Comparison of ENCODE assay signal across 8 cellular contexts in genomic region chr7:66920769-66921395, GRCh38. TPM values are rescaled to one million over a fixed set of nuclear protein-coding genes. Genes with fewer than 3 reads are reported as not detected.
DNase-seq lines count a peak whose midpoint lies in the region; ATAC-seq and TF ChIP-seq lines count a peak whose summit lies in the region.

TSS of gene TMEM248 (plus strand) at chr7:66921225. CDS start at chr7:66941866, 20,641 bp downstream.

- peak within 1 kb of the TSS; percentile 72 for H3K4me2 ChIP-seq in trophoblast cell (ENCODE audit: low read length)

- H3K4me1 ChIP-seq in cardiac muscle cell (ENCODE audit: low read depth), result peaks cover 10% of the 10 kb centered on the region
- peaks cover 5 to 8% of the 10 kb centered on the region in 2 experiments for H3K4me1 ChIP-seq in trophoblast cell (ENCODE audit: control insufficient read depth in 1 of 2, insufficient read depth in 2 of 2, low read length in 2 of 2)
- peaks cover 0 to 56% (median 22%) of the 10 kb centered on the region in 4 donors for H3K4me1 ChIP-seq in tibial nerve

- H3K36me3 ChIP-seq in cardiac muscle cell, result no peaks in the 10 kb centered on the region
- H3K36me3 ChIP-seq in trophoblast cell (ENCODE audit: control insufficient read depth in 1 of 2, insufficient read depth in 2 of 2, low read length in 2 of 2), result peaks cover 4 to 6% of the 10 kb centered on the region in 2 experiments
- H3K36me3 ChIP-seq in tibial nerve, result no peaks in the 10 kb centered on the region

- peak within 1 kb of the TSS; percentile 98 for H3K14ac ChIP-seq in trophoblast cell (ENCODE audit: low read length)

- H3K27me3 ChIP-seq in cardiac muscle cell (no peaks in the 10 kb centered on the region), trophoblast cell (ENCODE audit: insufficient read depth, low read length) (no peaks in the 10 kb centered on the region), tibial nerve (no peaks in the 10 kb centered on the region)

- TF ChIP-seq CTCF in GM12865 (IDR thresholded peaks at IDR 0.05; ENCODE audit: insufficient read depth, low read depth, low read length, missing control alignments) (no peak), cardiac muscle cell (IDR thresholded peaks at IDR 0.05; ENCODE audit: low read depth, low read length) (no peak), tibial nerve (IDR thresholded peaks at IDR 0.05) (peak in 1 of 5 experiments; percentile 29)

- peak within 1 kb of the TSS; percentile 94 to 97 for H3K27ac Mint-ChIP-seq in T-cell

- WGBS in adipose tissue, 3 donors, result 1 to 2% (median 1%) methylated on average over 56 to 67 of the region's 67 CpGs
- no CpG with 5 or more reads among the region's 67 CpGs for WGBS in trophoblast cell (ENCODE audit: extremely low coverage, insufficient coverage, insufficient read length)
- WGBS in tibial nerve, 2 donors, result 2 to 3% methylated on average over 58 to 66 of the region's 67 CpGs

- DNase-seq in GM12865 (ENCODE audit: low read depth) (peak; percentile 97), NCI-H128 (lab: John Stamatoyannopoulos, UW; ENCODE audit: unreplicated experiment) (peak; percentile 68), T-cell (peak; percentile 83 to 94 (median 90)), cardiac muscle cell (ENCODE audit: low read depth in 1 of 2, low spot score in 1 of 2) (peak; percentile 87 to 93), trophoblast cell (peak; percentile 54 to 83), tibial nerve (ENCODE audit: low spot score in 2 of 2) (peak; percentile 79 to 88)

- H3K79me1 ChIP-seq in trophoblast cell (ENCODE audit: low read length), result peaks cover 8% of the 10 kb centered on the region

- H2AK5ac ChIP-seq in trophoblast cell (ENCODE audit: low read length), result peak within 1 kb of the TSS; percentile 80

- no peak within 1 kb of the TSS for H2BK12ac ChIP-seq in trophoblast cell (ENCODE audit: low read length)

- H3K27ac ChIP-seq in adipose tissue (ENCODE audit: low read depth, low read length) (peak within 1 kb of the TSS; percentile 41), cardiac muscle cell (peak within 1 kb of the TSS; percentile 81), trophoblast cell (ENCODE audit: low read depth, low read length) (peak within 1 kb of the TSS; percentile 25), tibial nerve (peak within 1 kb of the TSS; percentile 37 to 89 (median 86))

- peak within 1 kb of the TSS; percentile 86 for H2BK120ac ChIP-seq in trophoblast cell (ENCODE audit: insufficient read depth, low read length, poor library complexity)

- peak within 1 kb of the TSS; percentile 0 for H3K23ac ChIP-seq in trophoblast cell (ENCODE audit: low read length)

- peak within 1 kb of the TSS; percentile 79 for H2AFZ ChIP-seq in trophoblast cell (ENCODE audit: insufficient read depth, low read length, poor library complexity)

- peak within 1 kb of the TSS; percentile 99 for H3K4ac ChIP-seq in trophoblast cell (ENCODE audit: low read depth, low read length)

- H3K9me3 ChIP-seq in cardiac muscle cell (ENCODE audit: low read depth) (no peaks in the 10 kb centered on the region), trophoblast cell (ENCODE audit: insufficient read depth, low read depth, low read length) (peaks cover 3% of the 10 kb centered on the region), tibial nerve (no peaks in the 10 kb centered on the region)

- H3K79me2 ChIP-seq in trophoblast cell (ENCODE audit: control insufficient read depth, insufficient read depth, low read length, poor library complexity), result peaks cover 10% of the 10 kb centered on the region

- CTCF ChIA-PET in T-cell (lab: Charles Lee), result interaction anchor here in 1 of 2 donors (1.6 kb wide), 1 partner anchor 76 kb away, joined by 6 read pairs; no protein-coding TSS in a partner anchor

- POLR2A ChIA-PET in T-cell (lab: Charles Lee), result interaction anchor here in 1 of 2 donors (0.6 to 2.0 kb wide), 4 partner anchors 74 to 119 kb away, joined by 4 to 10 read pairs (median 6); partner anchors contain the start of gene SBDS

- peaks cover 35 to 40% (median 38%) of the 10 kb centered on the region in 3 donors for H3K4me1 Mint-ChIP-seq in T-cell

- peak within 1 kb of the TSS; percentile 96 for H3K9ac ChIP-seq in trophoblast cell (ENCODE audit: low read length)

- H3K4me3 Mint-ChIP-seq in T-cell, result peak within 1 kb of the TSS; percentile 88 to 98 (median 96)

- H4K8ac ChIP-seq in trophoblast cell (ENCODE audit: low read depth, low read length), result peak within 1 kb of the TSS; percentile 98

- H3K36me3 Mint-ChIP-seq in T-cell, result peaks cover 9% of the 10 kb centered on the region

- TF ChIP-seq POLR2A in tibial nerve (IDR thresholded peaks at IDR 0.05), result peak in 1 of 2 donors; percentile 29

- no peaks in the 10 kb centered on the region for H3K9me3 Mint-ChIP-seq in T-cell

- peak; percentile 80 to 93 for TF ChIP-seq EP300 in tibial nerve (IDR thresholded peaks at IDR 0.05)

- H2BK5ac ChIP-seq in trophoblast cell (ENCODE audit: low read depth, low read length, poor library complexity), result peak within 1 kb of the TSS; percentile 37

- peak within 1 kb of the TSS; percentile 64 for H3K4me3 ChIP-seq in GM12865 (ENCODE audit: low read depth, low read length)
- peak within 1 kb of the TSS; percentile 98 for H3K4me3 ChIP-seq in cardiac muscle cell
- peak within 1 kb of the TSS; percentile 86 for H3K4me3 ChIP-seq in trophoblast cell (ENCODE audit: low read depth, low read length)
- peak within 1 kb of the TSS; percentile 87 to 99 (median 94) for H3K4me3 ChIP-seq in tibial nerve

- H4K91ac ChIP-seq in trophoblast cell (ENCODE audit: low read depth, low read length), result peak within 1 kb of the TSS; percentile 44

- H3K27me3 Mint-ChIP-seq in T-cell, result no peaks in the 10 kb centered on the region

- peak within 1 kb of the TSS; percentile 76 for H3K18ac ChIP-seq in trophoblast cell (ENCODE audit: low read length)

- ATAC-seq in HG02642 (IDR thresholded peaks at IDR 0.05; ENCODE audit: poor library complexity, unreplicated experiment) (peak; percentile 91), T-cell (replicated peaks in 1 of 4) (peak; percentile 88 to 94 (median 92))

- H4K12ac ChIP-seq in trophoblast cell (ENCODE audit: low read depth, low read length), result peak within 1 kb of the TSS; percentile 89

RNA-seq across cellular contexts. Expression of gene TMEM248, which starts in this region (rescaled TPM):
- total RNA-seq in T-cell (10 to 100 TPM; 79.0 to 97.6 (median 91.9) TPM), cardiac muscle cell (53.0 and 86.8 TPM in 2 replicates), tibial nerve (100 to 1,000 TPM in 1 of 4 donors, 10 to 100 TPM in 3; 86.4 to 110 (median 94.9) TPM)
- polyA plus RNA-seq in adipose tissue (10 to 100 TPM; 28.1 to 35.2 (median 29.1) TPM), cardiac muscle cell (55.7 and 58.1 TPM in 2 replicates)
- 92.6 and 97.8 TPM in 2 replicates for polyA plus RNA-seq in trophoblast cell (2013)

Comparison
In these comparisons a context has a peak if more than half of its experiments do, and no peak if none do; other contexts are left out.
1. Peak in every context shown above with its lines: DNase-seq, ATAC-seq, H3K4me3 ChIP-seq and H3K27ac ChIP-seq.
2. H3K27ac ChIP-seq: peak in every context shown above with its lines; median percentile 86 in tibial nerve; 81 in cardiac muscle cell; 41 in adipose tissue; 25 in trophoblast cell.